Comparison of ENCODE assay signal across 1 cellular context in genomic region chr9:4297151-4297794, GRCh38.
TF ChIP-seq lines count a peak whose summit lies in the region.

No MANE protein-coding gene starts in this region.

TF ChIP-seq in K562, 482 proteins besides CTCF, POLR2A, EP300 and RAD21 (continued from another document and continues in another):
- no peak for TF ChIP-seq ZBTB40 (IDR thresholded peaks at IDR 0.05)
- no peak for TF ChIP-seq ZBTB40 (CRISPR knock-in tag; IDR thresholded peaks at IDR 0.05)
- TF ChIP-seq TAF7 (tag; IDR thresholded peaks at IDR 0.05): no peak
- TF ChIP-seq PTBP1 (IDR thresholded peaks at IDR 0.05; ENCODE audit: low read depth, low read length): no peak
- TF ChIP-seq ZNF175 (CRISPR knock-in tag; IDR thresholded peaks at IDR 0.05; ENCODE audit: low read depth): no peak
- no peak; the same call in 1 of the 2 replicates for TF ChIP-seq JUND (IDR thresholded peaks at IDR 0.05; ENCODE audit: borderline replicate concordance, low read depth, low read length)
- TF ChIP-seq JUND (tag; IDR thresholded peaks at IDR 0.05; ENCODE audit: borderline replicate concordance, low read depth, low read length): peak; percentile 58; the same call in 2 of the 3 replicates
- TF ChIP-seq ZNF512 (tag; IDR thresholded peaks at IDR 0.05): no peak
- 0 out of 2 replicates have a peak, but pooled peaks have one; percentile 14 for TF ChIP-seq FOSL1 (tag; conservative IDR thresholded peaks at IDR 0.05)
- no peak for TF ChIP-seq ZC3H4 (CRISPR knock-in tag; IDR thresholded peaks at IDR 0.05; ENCODE audit: borderline replicate concordance)
- no peak for TF ChIP-seq EZH2 (IDR thresholded peaks at IDR 0.05; ENCODE audit: borderline replicate concordance, low read depth, low read length)
- TF ChIP-seq ZHX1 (conservative IDR thresholded peaks at IDR 0.05; ENCODE audit: low read length): no peak
- 0 out of 2 replicates have a peak, but pooled peaks have one; percentile 26 for TF ChIP-seq BACH1 (tag; IDR thresholded peaks at IDR 0.05)
- no peak for TF ChIP-seq CBX5 (IDR thresholded peaks at IDR 0.05; ENCODE audit: borderline replicate concordance, low read depth)
- no peak for TF ChIP-seq GTF2E2 (tag; IDR thresholded peaks at IDR 0.05)
- TF ChIP-seq CCNT2 (IDR thresholded peaks at IDR 0.05; ENCODE audit: borderline replicate concordance, extremely low read depth, insufficient read length, low read depth, low read length): no peak
- TF ChIP-seq ZNF518B (CRISPR knock-in tag; IDR thresholded peaks at IDR 0.05): no peak
- peak; percentile 61 for TF ChIP-seq NFE2 (IDR thresholded peaks at IDR 0.05; ENCODE audit: low read depth)
- no peak for TF ChIP-seq RUNX1 (IDR thresholded peaks at IDR 0.05; ENCODE audit: low read depth)
- TF ChIP-seq ZEB2 (IDR thresholded peaks at IDR 0.05): no peak
- no peak for TF ChIP-seq TRIM25 (IDR thresholded peaks at IDR 0.05; ENCODE audit: borderline replicate concordance)
- TF ChIP-seq MAFK (IDR thresholded peaks at IDR 0.05; ENCODE audit: low read length): peak; percentile 12; the same call in 1 of the 2 replicates
- TF ChIP-seq ZNF134 (CRISPR knock-in tag; conservative IDR thresholded peaks at IDR 0.05): peak; percentile 93
- TF ChIP-seq KAT7 (CRISPR knock-in tag; IDR thresholded peaks at IDR 0.05; ENCODE audit: borderline replicate concordance): no peak
- no peak for TF ChIP-seq ZBTB12 (CRISPR knock-in tag; IDR thresholded peaks at IDR 0.05)
- TF ChIP-seq ZNF639 (CRISPR knock-in tag; conservative IDR thresholded peaks at IDR 0.05 in 1 of 2, IDR thresholded peaks at IDR 0.05 in 1 of 2): no peak
- peak; percentile 76 for TF ChIP-seq ATF3 (IDR thresholded peaks at IDR 0.05)
- no peak for TF ChIP-seq ATF3 (CRISPR knock-in tag; conservative IDR thresholded peaks at IDR 0.05)
